Comparison of ENCODE assay signal across 8 cellular contexts in the genomic region with DNA sequence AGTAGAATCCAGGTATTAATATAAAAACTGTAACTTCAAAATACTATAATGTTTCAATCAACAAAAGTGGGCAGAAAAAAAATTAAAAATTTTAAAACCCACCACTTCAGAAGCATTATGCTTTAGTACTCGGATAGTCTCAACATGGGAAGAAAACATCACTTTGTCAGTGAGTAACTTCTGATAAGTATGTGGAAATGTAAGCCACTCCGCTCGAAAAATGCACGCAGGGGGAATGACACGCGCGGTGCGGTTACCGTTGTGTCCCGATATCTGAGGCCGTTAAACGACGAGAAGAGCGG. TPM values are rescaled to one million over a fixed set of nuclear protein-coding genes. Genes with fewer than 3 reads are reported as not detected.
DNase-seq lines count a peak whose midpoint lies in the region; ATAC-seq and TF ChIP-seq lines count a peak whose summit lies in the region.

No MANE protein-coding gene starts in this region.

- CTCF ChIA-PET in HCT116 (lab: Charles Lee), result interaction anchor here (1.5 kb wide), 1 partner anchor 134 kb away, joined by 4 read pairs; no protein-coding TSS in a partner anchor

- POLR2A ChIA-PET in HCT116 (lab: Charles Lee), result no interaction called here

- TF ChIP-seq RAD21 in HCT116 (IDR thresholded peaks at IDR 0.05; ENCODE audit: low read depth), result no peak

- H3K9ac ChIP-seq in HCT116 (ENCODE audit: low read length) (peak overlapping the region; percentile 78), iPS-15b (ENCODE audit: low read depth, low read length) (peak overlapping the region; percentile 65)

- RAD21 ChIA-PET in HCT116 (lab: Charles Lee; ENCODE audit: low non-redundant PET in 1 of 2, low total read pairs in 2 of 2, uncharacterized antibody in 2 of 2, unreplicated experiment in 2 of 2), result no interaction called here

- H3K27ac ChIP-seq in HCT116 (ENCODE audit: low read depth, low read length), result peak overlapping the region; percentile 57

- peak overlapping the region; percentile 77 for H3K4me2 ChIP-seq in HCT116 (ENCODE audit: low read length)

- H3K4me1 Mint-ChIP-seq in activated T-helper 1 cell treated with anti-CD3 and anti-CD28 coated beads, Interleukin-12 subunit alpha, Interleukin-12 subunit beta, Interleukin-2, Interleukin-4 antibody, amounts not matched to agents 30 ng/mL and 10 ng/mL and 1 ng/mL, durations not matched to agents 14 hours and 24 hours and 36 hours (ENCODE audit: low read depth), result peaks cover 58% of the 10 kb centered on the region
- H3K4me1 Mint-ChIP-seq in stimulated activated memory B cell treated with anti-CD40 and anti-IgM and Interleukin-4, amounts not matched to agents 10 μg/mL and 1 μg/mL and 100 μg/mL, for 72 hours, result peaks cover 36% of the 10 kb centered on the region

- H3K27me3 ChIP-seq in HCT116 (ENCODE audit: insufficient read depth, low read length), result no peaks in the 10 kb centered on the region
- peaks cover 6% of the 10 kb centered on the region for H3K27me3 ChIP-seq in iPS-15b (ENCODE audit: control insufficient read depth, insufficient read depth, low read length)

- H3K9me3 ChIP-seq in HCT116 (ENCODE audit: control insufficient read depth in 1 of 2, insufficient read depth in 1 of 2, low read depth in 1 of 2, low read length in 2 of 2) (no peaks in the 10 kb centered on the region), iPS-15b (ENCODE audit: control insufficient read depth, insufficient read depth, low read length) (no peaks in the 10 kb centered on the region)

- H3K79me2 ChIP-seq in HCT116 (ENCODE audit: insufficient read depth, low read length), result peaks cover 40% of the 10 kb centered on the region

- TF ChIP-seq CTCF in HCT116 (IDR thresholded peaks at IDR 0.05 in 2 of 3, conservative IDR thresholded peaks at IDR 0.05 in 1 of 3; ENCODE audit: borderline replicate concordance in 1 of 3, insufficient read depth in 1 of 3, low read depth in 2 of 3, low read length in 2 of 3), result no peak

- peak overlapping the region; percentile 82 for H3K27ac Mint-ChIP-seq in activated T-helper 1 cell treated with anti-CD3 and anti-CD28 coated beads, Interleukin-12 subunit alpha, Interleukin-12 subunit beta, Interleukin-2, Interleukin-4 antibody, amounts not matched to agents 30 ng/mL and 10 ng/mL and 1 ng/mL, durations not matched to agents 14 hours and 24 hours and 36 hours
- H3K27ac Mint-ChIP-seq in stimulated activated memory B cell treated with anti-CD40 and anti-IgM and Interleukin-4, amounts not matched to agents 10 μg/mL and 1 μg/mL and 100 μg/mL, for 72 hours, result peak overlapping the region; percentile 94

- H3K4me3 ChIP-seq in HCT116 (replicated peaks in 1 of 2; ENCODE audit: low read depth in 1 of 2, low read length in 2 of 2), result peak overlapping the region; percentile 82 to 84
- H3K4me3 ChIP-seq in iPS-15b (ENCODE audit: low read depth, low read length), result peak overlapping the region; percentile 86

- H3K4me1 ChIP-seq in HCT116 (ENCODE audit: control insufficient read depth in 1 of 2, insufficient read depth in 2 of 2, low read length in 2 of 2) (peaks cover 3 to 19% of the 10 kb centered on the region in 2 experiments; a peak in 2 of 4 replicates), iPS-15b (ENCODE audit: control insufficient read depth, insufficient read depth, low read length) (peaks cover 8% of the 10 kb centered on the region)

- H3K4me3 Mint-ChIP-seq in activated T-helper 1 cell treated with anti-CD3 and anti-CD28 coated beads, Interleukin-12 subunit alpha, Interleukin-12 subunit beta, Interleukin-2, Interleukin-4 antibody, amounts not matched to agents 30 ng/mL and 10 ng/mL and 1 ng/mL, durations not matched to agents 14 hours and 24 hours and 36 hours, result peak overlapping the region; percentile 86
- peak overlapping the region; percentile 83 for H3K4me3 Mint-ChIP-seq in stimulated activated memory B cell treated with anti-CD40 and anti-IgM and Interleukin-4, amounts not matched to agents 10 μg/mL and 1 μg/mL and 100 μg/mL, for 72 hours

- intact Hi-C loops in HCT116 (cut with micrococcal nuclease), result no loop called here
- intact Hi-C loops in activated T-helper 1 cell treated with anti-CD3 and anti-CD28 coated beads, Interleukin-12 subunit alpha, Interleukin-12 subunit beta, Interleukin-2, Interleukin-4 antibody, amounts not matched to agents 30 ng/mL and 10 ng/mL and 1 ng/mL, durations not matched to agents 14 hours and 24 hours and 36 hours (cut with micrococcal nuclease), result loop anchor here (1.0 to 10.0 kb wide), 5 partner anchors 8 to 1868 kb away; a partner anchor contains a TSS

- no peaks in the 10 kb centered on the region for H3K9me2 ChIP-seq in HCT116 (ENCODE audit: insufficient read depth)

- H2AFZ ChIP-seq in HCT116 (ENCODE audit: low read depth, low read length, poor library complexity, severe bottlenecking), result no peak overlapping the region

- no peaks in the 10 kb centered on the region for H4K20me1 ChIP-seq in HCT116 (ENCODE audit: insufficient read depth)

- BruUV-seq in HCT116 (replicated peaks; lab: Mats Ljungman, UMichigan), result no TSS peak

- peaks cover 2 to 8% of the 10 kb centered on the region in 2 experiments; a peak in 3 of 4 replicates for H3K36me3 ChIP-seq in HCT116 (ENCODE audit: control insufficient read depth in 1 of 2, insufficient read depth in 2 of 2, low read length in 2 of 2)
- no peaks in the 10 kb centered on the region for H3K36me3 ChIP-seq in iPS-15b (ENCODE audit: control insufficient read depth, insufficient read depth, low read length)

- TF ChIP-seq POLR2A in HCT116 (IDR thresholded peaks at IDR 0.05; ENCODE audit: borderline replicate concordance, extremely low read depth, insufficient read depth, insufficient read length), result no peak

- no peaks in the 10 kb centered on the region for H3K27me3 Mint-ChIP-seq in activated T-helper 1 cell treated with anti-CD3 and anti-CD28 coated beads, Interleukin-12 subunit alpha, Interleukin-12 subunit beta, Interleukin-2, Interleukin-4 antibody, amounts not matched to agents 30 ng/mL and 10 ng/mL and 1 ng/mL, durations not matched to agents 14 hours and 24 hours and 36 hours (ENCODE audit: insufficient read depth)
- H3K27me3 Mint-ChIP-seq in stimulated activated memory B cell treated with anti-CD40 and anti-IgM and Interleukin-4, amounts not matched to agents 10 μg/mL and 1 μg/mL and 100 μg/mL, for 72 hours, result no peaks in the 10 kb centered on the region

- ATAC-seq in HCT116 (no peak), HG02884 (IDR thresholded peaks at IDR 0.05; ENCODE audit: unreplicated experiment) (no peak), GM18861 (IDR thresholded peaks at IDR 0.05; ENCODE audit: unreplicated experiment) (no peak)
- no peak for ATAC-seq in stimulated activated memory B cell treated with anti-CD40 and anti-IgM and Interleukin-4, amounts not matched to agents 10 μg/mL and 1 μg/mL and 100 μg/mL, for 72 hours

- no peaks in the 10 kb centered on the region for H3K9me3 Mint-ChIP-seq in activated T-helper 1 cell treated with anti-CD3 and anti-CD28 coated beads, Interleukin-12 subunit alpha, Interleukin-12 subunit beta, Interleukin-2, Interleukin-4 antibody, amounts not matched to agents 30 ng/mL and 10 ng/mL and 1 ng/mL, durations not matched to agents 14 hours and 24 hours and 36 hours
- H3K9me3 Mint-ChIP-seq in stimulated activated memory B cell treated with anti-CD40 and anti-IgM and Interleukin-4, amounts not matched to agents 10 μg/mL and 1 μg/mL and 100 μg/mL, for 72 hours, result no peaks in the 10 kb centered on the region

- no peak for DNase-seq in HCT116 (ENCODE audit: low read depth, low spot score)
- DNase-seq in activated T-helper 1 cell treated with anti-CD3 and anti-CD28 coated beads, Interleukin-12 subunit alpha, Interleukin-12 subunit beta, Interleukin-2, Interleukin-4 antibody, amounts not matched to agents 30 ng/mL and 10 ng/mL and 1 ng/mL, durations not matched to agents 14 hours and 24 hours and 36 hours (ENCODE audit: low spot score), result no peak
- no peak for DNase-seq in KG1 (lab: John Stamatoyannopoulos, UW)
- no peak for DNase-seq in pons (ENCODE audit: low spot score)

- H3K36me3 Mint-ChIP-seq in activated T-helper 1 cell treated with anti-CD3 and anti-CD28 coated beads, Interleukin-12 subunit alpha, Interleukin-12 subunit beta, Interleukin-2, Interleukin-4 antibody, amounts not matched to agents 30 ng/mL and 10 ng/mL and 1 ng/mL, durations not matched to agents 14 hours and 24 hours and 36 hours (ENCODE audit: low read depth), result peaks cover 20% of the 10 kb centered on the region
- H3K36me3 Mint-ChIP-seq in stimulated activated memory B cell treated with anti-CD40 and anti-IgM and Interleukin-4, amounts not matched to agents 10 μg/mL and 1 μg/mL and 100 μg/mL, for 72 hours, result peaks cover 8% of the 10 kb centered on the region

TF ChIP-seq in HCT116, 20 proteins besides CTCF, POLR2A, EP300 and RAD21 (continues in another document):
- TF ChIP-seq SIN3A (IDR thresholded peaks at IDR 0.05; ENCODE audit: low read depth) (no peak), SRF (IDR thresholded peaks at IDR 0.05; ENCODE audit: low read depth) (no peak), JUND (IDR thresholded peaks at IDR 0.05) (no peak), EZH2 (IDR thresholded peaks at IDR 0.05) (no peak), SP1 (IDR thresholded peaks at IDR 0.05; ENCODE audit: low read depth) (no peak)

RNA-seq across cellular contexts. Expression of a gene that starts 0.7 kb away (rescaled TPM):
- total RNA-seq in HCT116 (2021; ENCODE audit: unreplicated experiment), result 29.4 TPM
- polyA plus RNA-seq in HCT116 (2012), result 19.2 and 22.8 TPM in 2 replicates
- 57.9 and 59.2 TPM in 2 replicates for total RNA-seq in activated T-helper 1 cell treated with anti-CD3 and anti-CD28 coated beads, Interleukin-12 subunit alpha, Interleukin-12 subunit beta, Interleukin-2, Interleukin-4 antibody, amounts not matched to agents 30 ng/mL and 10 ng/mL and 1 ng/mL, durations not matched to agents 14 hours and 24 hours and 36 hours

RNA-seq across cellular contexts. Expression of a gene that starts 7.3 kb away (rescaled TPM):
- 17.7 TPM for total RNA-seq in HCT116 (2021; ENCODE audit: unreplicated experiment)
- 17.9 and 25.9 TPM in 2 replicates for polyA plus RNA-seq in HCT116 (2012)
- 15.2 and 15.4 TPM in 2 replicates for total RNA-seq in activated T-helper 1 cell treated with anti-CD3 and anti-CD28 coated beads, Interleukin-12 subunit alpha, Interleukin-12 subunit beta, Interleukin-2, Interleukin-4 antibody, amounts not matched to agents 30 ng/mL and 10 ng/mL and 1 ng/mL, durations not matched to agents 14 hours and 24 hours and 36 hours
